ENCODE assay signal across 22 cellular contexts in the genomic region with DNA sequence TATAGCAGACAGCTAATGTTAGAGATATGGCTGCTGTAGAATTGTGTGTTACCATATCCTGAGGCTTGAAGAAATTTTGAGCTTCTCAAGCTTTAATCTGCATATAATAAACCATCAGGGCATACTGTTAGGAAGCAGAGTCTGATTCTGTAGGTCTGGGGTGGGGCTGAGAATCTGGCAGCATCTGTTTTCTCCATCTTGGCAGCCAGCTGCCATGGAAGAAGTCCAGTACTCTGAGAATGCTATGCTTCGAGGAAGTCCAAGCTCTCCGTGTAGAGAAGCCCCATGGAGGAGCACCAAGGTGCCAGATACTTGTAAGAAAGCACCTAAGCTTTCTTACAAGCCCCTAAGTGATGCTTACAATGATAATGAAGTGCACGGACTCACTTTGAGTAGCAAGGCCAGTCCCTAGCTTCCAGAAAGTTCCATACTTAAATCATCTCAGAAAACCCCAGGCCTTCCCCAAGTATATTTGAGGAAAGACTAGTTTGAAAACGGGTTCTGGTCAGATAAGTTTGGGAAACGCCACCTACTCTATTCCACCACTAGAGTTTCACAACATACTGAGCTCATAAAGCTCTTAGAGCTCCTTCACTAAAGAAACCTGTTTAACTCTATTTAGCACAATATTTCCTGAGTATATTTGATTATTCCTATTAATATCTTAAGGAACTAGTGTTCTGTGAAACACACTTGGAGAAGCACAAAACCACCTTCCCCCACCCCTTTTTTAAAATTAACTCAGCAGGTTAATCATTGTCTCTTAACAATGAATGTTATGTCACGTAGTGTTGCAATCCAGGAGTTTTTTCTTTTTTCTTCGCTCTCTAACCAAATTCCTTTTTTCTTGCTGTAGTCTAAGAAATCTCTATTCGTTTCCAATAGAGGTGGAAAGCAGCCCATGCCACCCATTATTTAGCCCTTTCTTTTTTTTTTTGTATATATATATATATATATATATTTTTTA. TPM values are rescaled to one million over a fixed set of nuclear protein-coding genes. Genes with fewer than 3 reads are reported as not detected.
A peak's percentile ranks its signal among the peaks of the same experiment; 100 is the strongest.
DNase-seq lines count a peak whose midpoint lies in the region; ATAC-seq and TF ChIP-seq lines count a peak whose summit lies in the region.
"Had no signal": no experiment of that assay in that cellular context is flagged by ENCODE, and none has a peak within 500 bp of the region (broad histone marks: within the 10 kb centered on the region; RNA-seq: fewer than 3 reads in every experiment).

No MANE protein-coding gene starts in this region.

- no peaks in the 10 kb centered on the region for H3K27me3 Mint-ChIP-seq in activated CD4-positive, alpha-beta memory T cell treated with anti-CD3 and anti-CD28 coated beads for 36 hours
- no peaks in the 10 kb centered on the region for H3K27me3 Mint-ChIP-seq in activated CD4-positive, alpha-beta memory T cell treated with anti-CD3 and anti-CD28 coated beads, Interleukin-2, amount 10 ng/mL, durations not matched to agents 7 days and 5 days
- peaks cover 5% of the 10 kb centered on the region for H3K27me3 Mint-ChIP-seq in dendritic cell treated with granulocyte-macrophage colony-stimulating factor and Interleukin-4, amounts not matched to agents 40 ng/mL and 50 ng/mL, for 4 days
- H3K27me3 Mint-ChIP-seq in progenitor cell of endocrine pancreas, result peaks cover 14% of the 10 kb centered on the region
- peaks cover 0 to 2% of the 10 kb centered on the region in 2 donors for H3K27me3 Mint-ChIP-seq in CD4-positive, alpha-beta memory T cell
- H3K27me3 Mint-ChIP-seq: brain, T-cell had no signal

- intact Hi-C loops in activated CD4-positive, alpha-beta memory T cell treated with anti-CD3 and anti-CD28 coated beads for 36 hours (cut with micrococcal nuclease), result no loop called here
- intact Hi-C loops in dendritic cell treated with granulocyte-macrophage colony-stimulating factor and Interleukin-4, amounts not matched to agents 40 ng/mL and 50 ng/mL, for 4 days (cut with micrococcal nuclease), result loop anchor here (10.0 kb wide), 2 partner anchors 50 to 60 kb away; partner anchors contain the start of gene RASGRP1
- intact Hi-C loops in CD4-positive, alpha-beta memory T cell (cut with micrococcal nuclease), result no loop called here

- no peak overlapping the region for H3K4me3 ChIP-seq in CD4-positive, alpha-beta memory T cell (ENCODE audit: low read length in 2 of 2)
- H3K4me3 ChIP-seq: HAP-1, Peyer's patch had no signal

- POLR2A ChIA-PET in activated CD4-positive, alpha-beta memory T cell treated with anti-CD3 and anti-CD28 coated beads for 36 hours (lab: Charles Lee), result interaction anchor here (0.8 to 1.7 kb wide), 5 partner anchors 11 to 71 kb away, joined by 3 to 7 read pairs (median 4); no protein-coding TSS in a partner anchor
- POLR2A ChIA-PET in activated CD4-positive, alpha-beta memory T cell treated with anti-CD3 and anti-CD28 coated beads, Interleukin-2, amount 10 ng/mL, durations not matched to agents 7 days and 5 days (lab: Charles Lee), result interaction anchor here (0.9 to 4.9 kb wide), 5 partner anchors 13 to 68 kb away, joined by 3 to 39 read pairs (median 19); partner anchors contain the start of gene RASGRP1
- POLR2A ChIA-PET in CD4-positive, alpha-beta memory T cell (lab: Charles Lee; ENCODE audit: partially characterized antibody), result interaction anchor here (1.0 to 2.1 kb wide), 3 partner anchors 29 to 59 kb away, joined by 3 to 7 read pairs (median 4); partner anchors contain the start of gene RASGRP1

- no peaks in the 10 kb centered on the region for H3K27me3 ChIP-seq in CD4-positive, alpha-beta memory T cell (ENCODE audit: insufficient read depth, low read length)
- H3K27me3 ChIP-seq: Peyer's patch had no signal

- peak overlapping the region; percentile 28 for H3K27ac Mint-ChIP-seq in activated CD4-positive, alpha-beta memory T cell treated with anti-CD3 and anti-CD28 coated beads for 36 hours
- no peak overlapping the region for H3K27ac Mint-ChIP-seq in activated CD4-positive, alpha-beta memory T cell treated with anti-CD3 and anti-CD28 coated beads, Interleukin-2, amount 10 ng/mL, durations not matched to agents 7 days and 5 days
- H3K27ac Mint-ChIP-seq in dendritic cell treated with granulocyte-macrophage colony-stimulating factor and Interleukin-4, amounts not matched to agents 40 ng/mL and 50 ng/mL, for 4 days, result peak overlapping the region; percentile 32
- no peak overlapping the region for H3K27ac Mint-ChIP-seq in progenitor cell of endocrine pancreas
- H3K27ac Mint-ChIP-seq in CD4-positive, alpha-beta memory T cell, result peak overlapping the region in 1 of 7 donors; percentile 36
- H3K27ac Mint-ChIP-seq: T-cell had no signal

- H3K9me3 Mint-ChIP-seq in activated CD4-positive, alpha-beta memory T cell treated with anti-CD3 and anti-CD28 coated beads for 36 hours, result no peaks in the 10 kb centered on the region
- no peaks in the 10 kb centered on the region for H3K9me3 Mint-ChIP-seq in activated CD4-positive, alpha-beta memory T cell treated with anti-CD3 and anti-CD28 coated beads, Interleukin-2, amount 10 ng/mL, durations not matched to agents 7 days and 5 days
- no peaks in the 10 kb centered on the region for H3K9me3 Mint-ChIP-seq in dendritic cell treated with granulocyte-macrophage colony-stimulating factor and Interleukin-4, amounts not matched to agents 40 ng/mL and 50 ng/mL, for 4 days
- H3K9me3 Mint-ChIP-seq in progenitor cell of endocrine pancreas (ENCODE audit: low read depth), result no peaks in the 10 kb centered on the region
- H3K9me3 Mint-ChIP-seq in CD4-positive, alpha-beta memory T cell, result peaks cover 0 to 3% (median 0%) of the 10 kb centered on the region in 8 donors
- H3K9me3 Mint-ChIP-seq: T-cell had no signal

- H3K9me3 ChIP-seq in CD4-positive, alpha-beta memory T cell (ENCODE audit: control insufficient read depth in 1 of 2, low read length in 2 of 2), result no peaks in the 10 kb centered on the region
- H3K9me3 ChIP-seq: HAP-1, Peyer's patch had no signal

- peak; percentile 14 for TF ChIP-seq CTCF in progenitor cell of endocrine pancreas (IDR thresholded peaks at IDR 0.05; ENCODE audit: unreplicated experiment)

- H3K4me1 ChIP-seq in CD4-positive, alpha-beta memory T cell (ENCODE audit: insufficient read depth, low read length), result peaks cover 5% of the 10 kb centered on the region
- H3K4me1 ChIP-seq: HAP-1, Peyer's patch had no signal

- H3K36me3 Mint-ChIP-seq in activated CD4-positive, alpha-beta memory T cell treated with anti-CD3 and anti-CD28 coated beads for 36 hours, result no peaks in the 10 kb centered on the region
- no peaks in the 10 kb centered on the region for H3K36me3 Mint-ChIP-seq in activated CD4-positive, alpha-beta memory T cell treated with anti-CD3 and anti-CD28 coated beads, Interleukin-2, amount 10 ng/mL, durations not matched to agents 7 days and 5 days (ENCODE audit: low read depth)
- no peaks in the 10 kb centered on the region for H3K36me3 Mint-ChIP-seq in dendritic cell treated with granulocyte-macrophage colony-stimulating factor and Interleukin-4, amounts not matched to agents 40 ng/mL and 50 ng/mL, for 4 days (ENCODE audit: low read depth)
- no peaks in the 10 kb centered on the region for H3K36me3 Mint-ChIP-seq in progenitor cell of endocrine pancreas (ENCODE audit: insufficient read depth)
- no peaks in the 10 kb centered on the region for H3K36me3 Mint-ChIP-seq in CD4-positive, alpha-beta memory T cell
- H3K36me3 Mint-ChIP-seq: brain, T-cell had no signal

- ATAC-seq in HG02885 (IDR thresholded peaks at IDR 0.05; ENCODE audit: poor library complexity, unreplicated experiment), result peak; percentile 41
- ATAC-seq: right cardiac atrium, T-cell had no signal

- no peak overlapping the region for H3K4me3 Mint-ChIP-seq in activated CD4-positive, alpha-beta memory T cell treated with anti-CD3 and anti-CD28 coated beads for 36 hours
- H3K4me3 Mint-ChIP-seq in activated CD4-positive, alpha-beta memory T cell treated with anti-CD3 and anti-CD28 coated beads, Interleukin-2, amount 10 ng/mL, durations not matched to agents 7 days and 5 days, result no peak overlapping the region
- H3K4me3 Mint-ChIP-seq in dendritic cell treated with granulocyte-macrophage colony-stimulating factor and Interleukin-4, amounts not matched to agents 40 ng/mL and 50 ng/mL, for 4 days, result no peak overlapping the region
- H3K4me3 Mint-ChIP-seq in progenitor cell of endocrine pancreas (ENCODE audit: low read depth), result no peak overlapping the region
- no peak overlapping the region for H3K4me3 Mint-ChIP-seq in CD4-positive, alpha-beta memory T cell
- H3K4me3 Mint-ChIP-seq: brain, T-cell had no signal

- no peak for DNase-seq in activated CD4-positive, alpha-beta memory T cell treated with anti-CD3 and anti-CD28 coated beads for 36 hours
- no peak for DNase-seq in activated CD4-positive, alpha-beta memory T cell treated with anti-CD3 and anti-CD28 coated beads, Interleukin-2, amount 10 ng/mL, durations not matched to agents 7 days and 5 days
- DNase-seq in progenitor cell of endocrine pancreas (ENCODE audit: low spot score, unreplicated experiment), result no peak
- DNase-seq in NCI-H748 (lab: John Stamatoyannopoulos, UW; ENCODE audit: unreplicated experiment), result no peak
- no peak for DNase-seq in CD4-positive, alpha-beta memory T cell
- no peak for DNase-seq in ureter (ENCODE audit: low spot score)
- DNase-seq: activated CD8-positive, alpha-beta memory T cell treated with anti-CD3 and anti-CD28 coated beads for 24 hours; activated gamma-delta T cell treated with Interleukin-2 at 50 U/mL for 16 hours; effector CD4-positive, alpha-beta T cell; KG1; NCI-H1436 treated with DMSO at 0.1 percent for 48 hours; NCI-H510A; Peyer's patch; stimulated activated CD4-positive, alpha-beta T cell treated with anti-CD3 and anti-CD28 coated beads, Interleukin-1b, Interleukin-23, amount 100 ng/mL, for 48 hours; T-cell; WERI-Rb-1 had no signal

- peaks cover 36% of the 10 kb centered on the region for H3K4me1 Mint-ChIP-seq in activated CD4-positive, alpha-beta memory T cell treated with anti-CD3 and anti-CD28 coated beads for 36 hours (ENCODE audit: low read depth)
- H3K4me1 Mint-ChIP-seq in activated CD4-positive, alpha-beta memory T cell treated with anti-CD3 and anti-CD28 coated beads, Interleukin-2, amount 10 ng/mL, durations not matched to agents 7 days and 5 days, result peaks cover 25% of the 10 kb centered on the region
- peaks cover 65% of the 10 kb centered on the region for H3K4me1 Mint-ChIP-seq in dendritic cell treated with granulocyte-macrophage colony-stimulating factor and Interleukin-4, amounts not matched to agents 40 ng/mL and 50 ng/mL, for 4 days (ENCODE audit: low read depth)
- H3K4me1 Mint-ChIP-seq in progenitor cell of endocrine pancreas (ENCODE audit: low read depth), result peaks cover 14% of the 10 kb centered on the region
- peaks cover 11 to 18% (median 12%) of the 10 kb centered on the region in 4 donors for H3K4me1 Mint-ChIP-seq in CD4-positive, alpha-beta memory T cell

- no peak overlapping the region for H3K27ac ChIP-seq in CD4-positive, alpha-beta memory T cell (ENCODE audit: low read depth, low read length)
- H3K27ac ChIP-seq: HL-60, Peyer's patch, WERI-Rb-1 had no signal

- CTCF ChIA-PET in activated CD4-positive, alpha-beta memory T cell treated with anti-CD3 and anti-CD28 coated beads for 36 hours (lab: Charles Lee), result interaction anchor here (0.8 to 1.5 kb wide), 3 partner anchors 58 to 184 kb away, joined by 3 to 4 read pairs (median 3); partner anchors contain the start of gene RASGRP1
- CTCF ChIA-PET in activated CD4-positive, alpha-beta memory T cell treated with anti-CD3 and anti-CD28 coated beads, Interleukin-2, amount 10 ng/mL, durations not matched to agents 7 days and 5 days (lab: Charles Lee), result interaction anchor here (1.0 to 1.9 kb wide), 2 partner anchors 27 kb away, joined by 4 to 6 read pairs; no protein-coding TSS in a partner anchor
- CTCF ChIA-PET in CD4-positive, alpha-beta memory T cell (lab: Charles Lee; ENCODE audit: partially characterized antibody), result interaction anchor here (0.8 to 4.6 kb wide), 7 partner anchors 10 to 60 kb away, joined by 3 to 21 read pairs (median 4); partner anchors contain the start of gene RASGRP1

- no peaks in the 10 kb centered on the region for H3K36me3 ChIP-seq in CD4-positive, alpha-beta memory T cell (ENCODE audit: insufficient read depth, low read length)
- H3K36me3 ChIP-seq: HAP-1, Peyer's patch, WERI-Rb-1 had no signal

RNA-seq across cellular contexts. Expression of gene RASGRP1, which starts 59.9 kb away (rescaled TPM):
- 100 to 1,000 TPM; 167 to 174 TPM for total RNA-seq in activated CD4-positive, alpha-beta memory T cell treated with anti-CD3 and anti-CD28 coated beads for 36 hours
- total RNA-seq in activated CD4-positive, alpha-beta memory T cell treated with anti-CD3 and anti-CD28 coated beads, Interleukin-2, amount 10 ng/mL, durations not matched to agents 7 days and 5 days, result 100 to 1,000 TPM; 200 to 208 TPM
- total RNA-seq in progenitor cell of endocrine pancreas, result 1.5 and 1.7 TPM in 2 replicates
- total RNA-seq in CD4-positive, alpha-beta memory T cell, result 100 to 1,000 TPM; 123 to 125 TPM
- 10 to 100 TPM; 47.8 to 85.9 TPM for polyA plus RNA-seq in CD4-positive, alpha-beta memory T cell
- 1.8 TPM for total RNA-seq in ureter

Comparison
In these comparisons a context has a peak if more than half of its experiments do, and no peak if none do; other contexts are left out.
1. H3K27ac Mint-ChIP-seq: peak in activated CD4-positive, alpha-beta memory T cell treated with anti-CD3 and anti-CD28 coated beads for 36 hours (single experiment) and dendritic cell treated with granulocyte-macrophage colony-stimulating factor and Interleukin-4, amounts not matched to agents 40 ng/mL and 50 ng/mL, for 4 days (single experiment); none in activated CD4-positive, alpha-beta memory T cell treated with anti-CD3 and anti-CD28 coated beads, Interleukin-2, amount 10 ng/mL, durations not matched to agents 7 days and 5 days (single experiment) and progenitor cell of endocrine pancreas (single experiment).
2. RNA of gene RASGRP1, which starts 59.9 kb away (total RNA-seq): 200 to 208 TPM in activated CD4-positive, alpha-beta memory T cell treated with anti-CD3 and anti-CD28 coated beads, Interleukin-2, amount 10 ng/mL, durations not matched to agents 7 days and 5 days, 167 to 174 TPM in activated CD4-positive, alpha-beta memory T cell treated with anti-CD3 and anti-CD28 coated beads for 36 hours and 123 to 125 TPM in CD4-positive, alpha-beta memory T cell; 1.8 TPM in ureter (single experiment) and 1.5 to 1.7 TPM in progenitor cell of endocrine pancreas; every median in the first group is over 10 times any median in the second.